Comparison of ENCODE assay signal across 19 cellular contexts in genomic region chr21:38960251-38960650, GRCh38.
A peak's percentile ranks its signal among the peaks of the same experiment; 100 is the strongest.
DNase-seq lines count a peak whose midpoint lies in the region; ATAC-seq, FAIRE-seq and TF ChIP-seq lines count a peak whose summit lies in the region.
"Had no signal": no experiment of that assay in that cellular context is flagged by ENCODE, and none has a peak within 500 bp of the region (broad histone marks: within the 10 kb centered on the region; RNA-seq: fewer than 3 reads in every experiment).

No MANE protein-coding gene starts in this region.

- H3K27ac Mint-ChIP-seq in nephron (peak overlapping the region; percentile 54 to 99 (median 97)), WTC11 (no peak overlapping the region)
- no peak overlapping the region for H3K27ac Mint-ChIP-seq in activated CD4-positive, alpha-beta memory T cell treated with anti-CD3 and anti-CD28 coated beads for 36 hours

- H3K36me3 Mint-ChIP-seq in nephron (ENCODE audit: low read depth) (peaks cover 8% of the 10 kb centered on the region), WTC11 (peaks cover 15% of the 10 kb centered on the region)
- no peaks in the 10 kb centered on the region for H3K36me3 Mint-ChIP-seq in activated CD4-positive, alpha-beta memory T cell treated with anti-CD3 and anti-CD28 coated beads for 36 hours

- CTCF ChIA-PET in WTC11 (lab: Charles Lee) = no interaction called here
- CTCF ChIA-PET in activated CD4-positive, alpha-beta memory T cell treated with anti-CD3 and anti-CD28 coated beads for 36 hours (lab: Charles Lee) = no interaction called here

- intact Hi-C loops in left ventricle myocardium inferior (cut with micrococcal nuclease) (no loop called here), kidney (cut with DNase I) (no loop called here)
- intact Hi-C loops in activated CD4-positive, alpha-beta memory T cell treated with anti-CD3 and anti-CD28 coated beads for 36 hours (cut with micrococcal nuclease) = no loop called here

- peaks cover 13% of the 10 kb centered on the region for H3K27me3 Mint-ChIP-seq in nephron (ENCODE audit: low read depth)
- no peaks in the 10 kb centered on the region; the same call in 1 of the 2 replicates for H3K27me3 Mint-ChIP-seq in WTC11 (ENCODE audit: low read depth)
- peaks cover 7% of the 10 kb centered on the region for H3K27me3 Mint-ChIP-seq in activated CD4-positive, alpha-beta memory T cell treated with anti-CD3 and anti-CD28 coated beads for 36 hours

- DNase-seq in left ventricle myocardium inferior (no peak), right atrium auricular region (ENCODE audit: low spot score) (no peak), kidney (peak; percentile 8), NCI-H2171 (lab: John Stamatoyannopoulos, UW) (no peak), NCI-H187 (lab: John Stamatoyannopoulos, UW) (no peak), WTC11 (ENCODE audit: low spot score) (no peak)
- DNase-seq in activated CD4-positive, alpha-beta memory T cell treated with anti-CD3 and anti-CD28 coated beads for 36 hours = no peak
- DNase-seq: AML-193, DMS53, GOT3, KG1, MG63, NCI-H1092 treated with DMSO at 0.1 percent for 48 hours, NCI-H1694 treated with DMSO at 0.1 percent for 48 hours, NCI-H774, SHP77 had no signal

- no peaks in the 10 kb centered on the region for H3K27me3 ChIP-seq in left ventricle myocardium inferior (ENCODE audit: low read depth)
- H3K27me3 ChIP-seq in right atrium auricular region = no peaks in the 10 kb centered on the region
- H3K27me3 ChIP-seq: MG63 had no signal

- H3K4me3 Mint-ChIP-seq in nephron (no peak overlapping the region), WTC11 (no peak overlapping the region)
- H3K4me3 Mint-ChIP-seq in activated CD4-positive, alpha-beta memory T cell treated with anti-CD3 and anti-CD28 coated beads for 36 hours = no peak overlapping the region

- FAIRE-seq in kidney (lab: Jason Lieb, UNC) = no peak
- FAIRE-seq: GM12878, HTR-8/SVneo had no signal

- H3K4me1 ChIP-seq in left ventricle myocardium inferior (peaks cover 49% of the 10 kb centered on the region), right atrium auricular region (peaks cover 0 to 40% of the 10 kb centered on the region in 2 donors), kidney (ENCODE audit: control insufficient read depth in 1 of 2, insufficient read depth in 1 of 2, low read depth in 1 of 2, low read length in 2 of 2) (peaks cover 18 to 27% of the 10 kb centered on the region in 2 donors)

- no peak for ATAC-seq in WTC11
- ATAC-seq: GM12878 had no signal

- H3K27ac ChIP-seq in left ventricle myocardium inferior (replicated peaks) = peak overlapping the region; percentile 68
- no peak overlapping the region for H3K27ac ChIP-seq in right atrium auricular region
- H3K27ac ChIP-seq in kidney (ENCODE audit: low read depth in 2 of 2, low read length in 2 of 2) = peak overlapping the region; percentile 88 to 92

- H3K4me1 Mint-ChIP-seq in nephron (peaks cover 47% of the 10 kb centered on the region), WTC11 (peaks cover 8% of the 10 kb centered on the region)
- H3K4me1 Mint-ChIP-seq in activated CD4-positive, alpha-beta memory T cell treated with anti-CD3 and anti-CD28 coated beads for 36 hours (ENCODE audit: low read depth) = peaks cover 4% of the 10 kb centered on the region

- POLR2A ChIA-PET in WTC11 (lab: Charles Lee) = no interaction called here
- POLR2A ChIA-PET in activated CD4-positive, alpha-beta memory T cell treated with anti-CD3 and anti-CD28 coated beads for 36 hours (lab: Charles Lee) = no interaction called here

- H3K9me3 ChIP-seq in left ventricle myocardium inferior (replicated peaks) (peaks cover 7% of the 10 kb centered on the region), right atrium auricular region (peaks cover 0 to 4% of the 10 kb centered on the region in 2 donors), kidney (ENCODE audit: control insufficient read depth in 1 of 2, low read length in 2 of 2) (no peaks in the 10 kb centered on the region)

- H3K9me3 Mint-ChIP-seq in nephron (peaks cover 23% of the 10 kb centered on the region), WTC11 (peaks cover 16% of the 10 kb centered on the region)
- no peaks in the 10 kb centered on the region for H3K9me3 Mint-ChIP-seq in activated CD4-positive, alpha-beta memory T cell treated with anti-CD3 and anti-CD28 coated beads for 36 hours

- H3K36me3 ChIP-seq in left ventricle myocardium inferior (no peaks in the 10 kb centered on the region), right atrium auricular region (no peaks in the 10 kb centered on the region), kidney (ENCODE audit: control insufficient read depth in 1 of 2, insufficient read depth in 2 of 2, low read length in 2 of 2) (no peaks in the 10 kb centered on the region)
- H3K36me3 ChIP-seq: MG63 had no signal

- H3K9ac ChIP-seq in kidney (ENCODE audit: low read length in 2 of 2) = no peak overlapping the region

- H3K4me3 ChIP-seq in left ventricle myocardium inferior = no peak overlapping the region
- no peak overlapping the region for H3K4me3 ChIP-seq in right atrium auricular region
- H3K4me3 ChIP-seq in kidney (ENCODE audit: low read length in 2 of 2) = no peak overlapping the region
- H3K4me3 ChIP-seq: GM12878, MG63 had no signal

- TF ChIP-seq CTCF in left ventricle myocardium inferior (IDR thresholded peaks at IDR 0.05; ENCODE audit: borderline replicate concordance) (no peak), right atrium auricular region (IDR thresholded peaks at IDR 0.05) (no peak), kidney (IDR thresholded peaks at IDR 0.05; ENCODE audit: borderline replicate concordance, extremely low read depth, insufficient read depth) (no peak), nephron (IDR thresholded peaks at IDR 0.05; ENCODE audit: unreplicated experiment in 3 of 3) (no peak), WTC11 (IDR thresholded peaks at IDR 0.05) (no peak)

TF ChIP-seq in WTC11, 78 proteins besides CTCF, POLR2A, EP300 and RAD21 (continues in another document):
- TF ChIP-seq FOXJ3 (CRISPR knock-in tag; IDR thresholded peaks at IDR 0.05; ENCODE audit: borderline replicate concordance) (no peak), ATF2 (CRISPR knock-in tag; IDR thresholded peaks at IDR 0.05; ENCODE audit: borderline replicate concordance, low read depth) (no peak), ESRRA (CRISPR knock-in tag; IDR thresholded peaks at IDR 0.05; ENCODE audit: borderline replicate concordance) (no peak), CDX4 (CRISPR knock-in tag; IDR thresholded peaks at IDR 0.05; ENCODE audit: borderline replicate concordance) (no peak), GTF2I (CRISPR knock-in tag; conservative IDR thresholded peaks at IDR 0.05) (no peak), NR2C2 (CRISPR knock-in tag; IDR thresholded peaks at IDR 0.05) (no peak), IRF2 (CRISPR knock-in tag; IDR thresholded peaks at IDR 0.05; ENCODE audit: borderline replicate concordance, low read depth) (no peak)
- TF ChIP-seq, protein P1, sequence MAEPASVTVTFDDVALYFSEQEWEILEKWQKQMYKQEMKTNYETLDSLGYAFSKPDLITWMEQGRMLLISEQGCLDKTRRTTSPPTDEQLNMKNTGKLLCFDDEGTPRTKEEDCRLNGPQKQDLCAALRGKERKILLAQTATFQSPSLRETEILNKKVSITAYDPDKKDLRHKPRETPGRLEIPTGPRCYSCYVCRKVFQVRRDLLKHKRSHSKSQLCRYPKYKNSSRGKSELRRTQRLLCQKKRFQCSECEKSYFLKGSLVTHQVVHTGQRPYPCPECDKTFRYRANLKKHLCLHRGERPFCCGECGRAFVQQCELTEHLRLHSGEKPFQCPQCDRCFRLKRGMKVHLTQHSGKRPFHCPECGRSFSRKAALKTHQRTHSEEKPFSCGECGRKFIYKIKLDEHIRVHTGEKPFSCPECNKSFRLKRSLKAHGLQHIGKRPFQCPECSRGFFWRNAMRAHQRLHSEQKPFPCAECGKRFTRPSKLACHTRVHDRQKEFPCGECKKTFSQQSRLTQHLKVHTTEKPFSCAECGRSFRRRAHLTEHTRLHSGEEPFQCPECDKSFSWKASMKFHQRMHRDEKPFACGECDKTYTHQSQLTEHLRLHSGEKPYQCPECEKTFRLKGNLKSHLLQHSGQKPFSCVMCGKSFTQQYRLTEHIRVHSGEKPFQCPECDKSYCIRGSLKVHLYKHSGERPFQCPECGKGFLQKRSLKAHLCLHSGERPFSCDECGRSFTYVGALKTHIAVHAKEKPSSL (CRISPR knock-in tag; conservative IDR thresholded peaks at IDR 0.05) = no peak
- TF ChIP-seq, protein P2, sequence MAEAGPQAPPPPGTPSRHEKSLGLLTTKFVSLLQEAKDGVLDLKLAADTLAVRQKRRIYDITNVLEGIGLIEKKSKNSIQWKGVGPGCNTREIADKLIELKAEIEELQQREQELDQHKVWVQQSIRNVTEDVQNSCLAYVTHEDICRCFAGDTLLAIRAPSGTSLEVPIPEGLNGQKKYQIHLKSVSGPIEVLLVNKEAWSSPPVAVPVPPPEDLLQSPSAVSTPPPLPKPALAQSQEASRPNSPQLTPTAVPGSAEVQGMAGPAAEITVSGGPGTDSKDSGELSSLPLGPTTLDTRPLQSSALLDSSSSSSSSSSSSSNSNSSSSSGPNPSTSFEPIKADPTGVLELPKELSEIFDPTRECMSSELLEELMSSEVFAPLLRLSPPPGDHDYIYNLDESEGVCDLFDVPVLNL (CRISPR knock-in tag; IDR thresholded peaks at IDR 0.05; ENCODE audit: borderline replicate concordance, low read depth) = no peak
- TF ChIP-seq, protein P3, sequence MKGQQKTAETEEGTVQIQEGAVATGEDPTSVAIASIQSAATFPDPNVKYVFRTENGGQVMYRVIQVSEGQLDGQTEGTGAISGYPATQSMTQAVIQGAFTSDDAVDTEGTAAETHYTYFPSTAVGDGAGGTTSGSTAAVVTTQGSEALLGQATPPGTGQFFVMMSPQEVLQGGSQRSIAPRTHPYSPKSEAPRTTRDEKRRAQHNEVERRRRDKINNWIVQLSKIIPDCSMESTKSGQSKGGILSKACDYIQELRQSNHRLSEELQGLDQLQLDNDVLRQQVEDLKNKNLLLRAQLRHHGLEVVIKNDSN (CRISPR knock-in tag; IDR thresholded peaks at IDR 0.05) = no peak

Comparison
In these comparisons a context has a peak if more than half of its experiments do, and no peak if none do; other contexts are left out.
1. H3K27ac ChIP-seq: peak in left ventricle myocardium inferior (single experiment) and kidney (2 of 2); none in right atrium auricular region (0 of 2).
2. H3K27ac Mint-ChIP-seq: peak in nephron (3 of 3); none in WTC11 (single experiment) and activated CD4-positive, alpha-beta memory T cell treated with anti-CD3 and anti-CD28 coated beads for 36 hours (single experiment).